In the genomic region with DNA sequence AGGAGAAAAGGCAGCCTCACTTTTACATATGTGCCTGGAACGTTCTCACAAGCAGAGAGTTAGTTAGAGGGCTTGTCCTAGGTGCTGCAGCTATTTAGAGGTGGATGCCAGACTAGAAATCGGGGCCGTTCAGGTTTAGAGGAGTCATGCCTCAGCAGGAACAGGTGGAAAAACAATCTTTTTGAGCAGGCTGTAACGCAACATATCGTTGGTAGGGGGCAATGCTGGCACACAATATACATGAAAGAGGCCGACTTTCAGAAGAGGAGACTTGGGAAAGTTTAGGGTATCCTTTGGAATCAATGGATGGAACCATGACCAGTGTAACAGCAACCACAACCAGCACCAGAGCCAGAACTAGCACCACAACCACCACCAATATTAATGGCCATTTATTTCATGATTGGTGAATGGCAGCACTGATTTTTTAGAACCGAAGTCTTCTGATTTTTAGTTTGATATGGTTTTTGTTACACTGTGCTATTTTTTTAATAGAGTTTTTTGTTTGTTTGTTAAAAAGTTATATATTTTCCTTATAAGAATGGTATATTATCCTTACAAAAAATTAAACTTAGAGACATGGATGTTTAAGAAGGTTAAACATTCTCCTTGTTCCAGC, we compare ENCODE assay signal across 9 cellular contexts. TPM values are rescaled to one million over a fixed set of nuclear protein-coding genes. Genes with fewer than 3 reads are reported as not detected.
DNase-seq lines count a peak whose midpoint lies in the region; ATAC-seq and TF ChIP-seq lines count a peak whose summit lies in the region.
"Had no signal": no experiment of that assay in that cellular context is flagged by ENCODE, and none has a peak within 500 bp of the region (broad histone marks: within the 10 kb centered on the region; RNA-seq: fewer than 3 reads in every experiment).

No MANE protein-coding gene starts in this region.

- ATAC-seq in GM18909 (IDR thresholded peaks at IDR 0.05; ENCODE audit: poor library complexity, unreplicated experiment) (peak; percentile 57), aorta (ENCODE audit: low FRiP score) (peak; percentile 63), HG02884 (IDR thresholded peaks at IDR 0.05; ENCODE audit: unreplicated experiment) (no peak), HG03280 (IDR thresholded peaks at IDR 0.05; ENCODE audit: unreplicated experiment) (no peak)
- ATAC-seq in activated T-helper 17 cell treated with anti-CD3 and anti-CD28 coated beads, Interleukin-2, amount 50 U/mL, for 72 hours (replicated peaks), result no peak

- H3K9me3 Mint-ChIP-seq in activated T-helper 17 cell treated with anti-CD3 and anti-CD28 coated beads, Interleukin-2, amount 50 U/mL, for 72 hours, result no peaks in the 10 kb centered on the region
- H3K9me3 Mint-ChIP-seq: dendritic cell treated with granulocyte-macrophage colony-stimulating factor and Interleukin-4, amounts not matched to agents 40 ng/mL and 50 ng/mL, for 4 days had no signal

- DNase-seq in AG09309 (ENCODE audit: low read depth) (no peak), NCI-H748 treated with DMSO at 0.1 percent for 48 hours (lab: John Stamatoyannopoulos, UW) (peak; percentile 49), fibroblast of mammary gland (ENCODE audit: low read depth) (peak; percentile 11), aorta (no peak)

- no peaks in the 10 kb centered on the region for H3K27me3 ChIP-seq in aorta (ENCODE audit: control insufficient read depth in 1 of 2, insufficient read depth in 2 of 2, low read length in 1 of 2)

- H3K9me3 ChIP-seq in aorta (ENCODE audit: control insufficient read depth, low read length), result no peaks in the 10 kb centered on the region

- no peak overlapping the region for H3K27ac Mint-ChIP-seq in activated T-helper 17 cell treated with anti-CD3 and anti-CD28 coated beads, Interleukin-2, amount 50 U/mL, for 72 hours
- H3K27ac Mint-ChIP-seq: dendritic cell treated with granulocyte-macrophage colony-stimulating factor and Interleukin-4, amounts not matched to agents 40 ng/mL and 50 ng/mL, for 4 days had no signal

- H3K36me3 Mint-ChIP-seq in activated T-helper 17 cell treated with anti-CD3 and anti-CD28 coated beads, Interleukin-2, amount 50 U/mL, for 72 hours (ENCODE audit: low read depth), result no peaks in the 10 kb centered on the region

- H3K4me1 Mint-ChIP-seq in activated T-helper 17 cell treated with anti-CD3 and anti-CD28 coated beads, Interleukin-2, amount 50 U/mL, for 72 hours, result no peaks in the 10 kb centered on the region

- H3K27ac ChIP-seq in aorta (ENCODE audit: low read depth in 1 of 2, low read length in 2 of 2), result no peak overlapping the region

- no peaks in the 10 kb centered on the region for H3K36me3 ChIP-seq in aorta (ENCODE audit: control insufficient read depth in 1 of 2, insufficient read depth in 2 of 2, low read length in 1 of 2)

- peaks cover 14% of the 10 kb centered on the region for H3K27me3 Mint-ChIP-seq in activated T-helper 17 cell treated with anti-CD3 and anti-CD28 coated beads, Interleukin-2, amount 50 U/mL, for 72 hours

- no peak overlapping the region for H3K4me3 ChIP-seq in AG09309 (ENCODE audit: control insufficient read depth, low read depth, low read length)
- no peak overlapping the region for H3K4me3 ChIP-seq in fibroblast of mammary gland (ENCODE audit: control insufficient read depth, low read depth, low read length)
- H3K4me3 ChIP-seq in aorta (ENCODE audit: low read length in 2 of 2), result no peak overlapping the region

- no peaks in the 10 kb centered on the region for H3K4me1 ChIP-seq in aorta (ENCODE audit: control insufficient read depth in 1 of 2, insufficient read depth in 2 of 2, low read length in 2 of 2)

- intact Hi-C loops in aorta (cut with DNase I), result loop anchor here (5.0 to 10.0 kb wide), 4 partner anchors 91 to 1263 kb away; partner anchors contain the start of gene ANTXR2 (in 1 of the 2)

- no peak overlapping the region for H3K4me3 Mint-ChIP-seq in activated T-helper 17 cell treated with anti-CD3 and anti-CD28 coated beads, Interleukin-2, amount 50 U/mL, for 72 hours
- H3K4me3 Mint-ChIP-seq: dendritic cell treated with granulocyte-macrophage colony-stimulating factor and Interleukin-4, amounts not matched to agents 40 ng/mL and 50 ng/mL, for 4 days had no signal

- whole genome bisulfite sequencing in aorta, 2 donors, result 33 to 34% methylated on average over 7 of the region's 7 CpGs

- TF ChIP-seq CTCF in AG09309 (IDR thresholded peaks at IDR 0.05; ENCODE audit: control insufficient read depth, insufficient read depth, low read depth, low read length, missing control alignments) (peak; percentile 34), fibroblast of mammary gland (conservative IDR thresholded peaks at IDR 0.05; ENCODE audit: control insufficient read depth, insufficient read depth, low read depth, low read length) (peak; percentile 41)

RNA-seq across cellular contexts. Expression of gene PAQR3, which starts 14.9 kb away (rescaled TPM):
- 10 to 100 TPM; 10.7 to 11.7 TPM for total RNA-seq in aorta
- polyA plus RNA-seq in aorta, result 1 to 10 TPM; 4.6 to 8.9 TPM
- total RNA-seq in activated T-helper 17 cell treated with anti-CD3 and anti-CD28 coated beads, Interleukin-2, amount 50 U/mL, for 72 hours, result 10 to 100 TPM in 1 of 2 donors, 1 to 10 TPM in 1; 5.0 to 15.2 TPM

Comparison
In these comparisons a context has a peak if more than half of its experiments do, and no peak if none do; other contexts are left out.
1. DNase-seq: peak in NCI-H748 treated with DMSO at 0.1 percent for 48 hours (single experiment) and fibroblast of mammary gland (single experiment); none in AG09309 (single experiment) and aorta (0 of 2).
2. ATAC-seq: peak in GM18909 (single experiment) and aorta (single experiment); none in activated T-helper 17 cell treated with anti-CD3 and anti-CD28 coated beads, Interleukin-2, amount 50 U/mL, for 72 hours (single experiment), HG02884 (single experiment) and HG03280 (single experiment).